23 cellular contexts compared by ENCODE assay signal in genomic region chr20:25313608-25314007, GRCh38.
DNase-seq lines count a peak whose midpoint lies in the region; ATAC-seq, FAIRE-seq and TF ChIP-seq lines count a peak whose summit lies in the region.
"Had no signal": no experiment of that assay in that cellular context is flagged by ENCODE, and none has a peak within 500 bp of the region (broad histone marks: within the 10 kb centered on the region; RNA-seq: fewer than 3 reads in every experiment).

No MANE protein-coding gene starts in this region.

- no peak overlapping the region for H3K4me2 ChIP-seq in DND-41 (ENCODE audit: insufficient read depth, low read length)
- H3K4me2 ChIP-seq in GM12878 (ENCODE audit: control insufficient read depth, insufficient read depth) = peak overlapping the region; percentile 14; the same call in 1 of the 2 replicates
- no peak overlapping the region for H3K4me2 ChIP-seq in HepG2 (ENCODE audit: low read depth, low read length)
- H3K4me2 ChIP-seq: GM23338 had no signal

- no peak for TF ChIP-seq RAD21 in GM12878 (IDR thresholded peaks at IDR 0.05; ENCODE audit: insufficient read depth, low read depth, low read length)
- TF ChIP-seq RAD21 in HepG2 (CRISPR knock-in tag; IDR thresholded peaks at IDR 0.05) = no peak

- H3K4me1 ChIP-seq in DND-41 (ENCODE audit: insufficient read depth, low read length) (0 out of 2 replicates have a peak, but pooled peaks cover 3% of the 10 kb centered on the region), GM12878 (ENCODE audit: control insufficient read depth, insufficient read depth, low read length) (peaks cover 45% of the 10 kb centered on the region), HepG2 (ENCODE audit: insufficient read depth, low read length) (peaks cover 33% of the 10 kb centered on the region)

- TF ChIP-seq EP300 in GM12878 (IDR thresholded peaks at IDR 0.05; ENCODE audit: borderline replicate concordance in 1 of 2, control insufficient read depth in 1 of 2, low read depth in 2 of 2, low read length in 2 of 2) (no peak), HepG2 (IDR thresholded peaks at IDR 0.05; ENCODE audit: low read depth in 2 of 2, low read length in 2 of 2) (no peak), HepG2 (CRISPR knock-in tag; IDR thresholded peaks at IDR 0.05; ENCODE audit: borderline replicate concordance) (no peak)

- TF ChIP-seq POLR2A in GM12878 (IDR thresholded peaks at IDR 0.05; ENCODE audit: low read depth, low read length) (no peak), HepG2 (IDR thresholded peaks at IDR 0.05; ENCODE audit: insufficient read depth in 1 of 2, low read depth in 2 of 2, low read length in 2 of 2) (no peak)

- no peak overlapping the region for H2AFZ ChIP-seq in DND-41 (ENCODE audit: low read depth, low read length)
- H2AFZ ChIP-seq in GM12878 (ENCODE audit: control insufficient read depth, low read depth, low read length) = no peak overlapping the region
- no peak overlapping the region for H2AFZ ChIP-seq in HepG2 (ENCODE audit: low read length)
- H2AFZ ChIP-seq: GM23338 had no signal

- H3K79me2 ChIP-seq in DND-41 (ENCODE audit: insufficient read depth, low read length) (peaks cover 14% of the 10 kb centered on the region), GM12878 (ENCODE audit: control insufficient read depth, insufficient read depth, low read length) (peaks cover 9% of the 10 kb centered on the region), HepG2 (ENCODE audit: insufficient read depth, low read length) (no peaks in the 10 kb centered on the region)

- H3K27ac ChIP-seq in DND-41 (ENCODE audit: low read length) (no peak overlapping the region), GM12878 (ENCODE audit: control insufficient read depth, insufficient read depth) (peak overlapping the region; percentile 43; the same call in 1 of the 2 replicates), HepG2 (ENCODE audit: extremely low read length, insufficient read depth, low read length) (no peak overlapping the region)
- H3K27ac ChIP-seq: 22Rv1, epithelial cell of prostate, left ventricle myocardium inferior, ovary, thoracic aorta had no signal

- peak; percentile 24 for DNase-seq in DMS79 treated with DMSO at 0.1 percent for 48 hours (lab: John Stamatoyannopoulos, UW)
- DNase-seq in DMS79 (lab: John Stamatoyannopoulos, UW) = no peak
- no peak for DNase-seq in DND-41
- peak; percentile 72 for DNase-seq in OCI-M1 (lab: John Stamatoyannopoulos, UW)
- no peak for DNase-seq in GM12878 (ENCODE audit: low read depth, low spot score)
- no peak for DNase-seq in HepG2 (ENCODE audit: low spot score)
- no peak for DNase-seq in NAMALWA (ENCODE audit: low spot score)
- DNase-seq: activated CD4-positive, alpha-beta T cell treated with anti-CD3 and anti-CD28 coated beads for 48 hours; COR-L47; foreskin fibroblast; left ventricle myocardium inferior; midbrain; NCI-H1417 treated with DMSO at 0.1 percent for 48 hours; NCI-H2171; NCI-H69; stimulated activated CD4-positive, alpha-beta T cell treated with anti-CD3 and anti-CD28 coated beads, Interleukin-2, amount 100 ng/mL, for 48 hours; stimulated activated naive CD4-positive, alpha-beta T cell had no signal

- ATAC-seq in DND-41 (ENCODE audit: insufficient read depth, low read depth) (peak; percentile 45; the same call in 2 of the 3 replicates), GM12878 (0 out of 3 replicates have a peak, but pooled peaks have one; percentile 11), HG03039 (IDR thresholded peaks at IDR 0.05; ENCODE audit: unreplicated experiment) (no peak), HepG2 (no peak)
- ATAC-seq: GM23338 had no signal

- WGBS in GM12878 (ENCODE audit: insufficient coverage, insufficient replicate concordance, low lambda C conversion rate, missing lambda C conversion rate) = 30% methylated on average over 2 of the region's 2 CpGs
- WGBS in HepG2 (ENCODE audit: low lambda C conversion rate) = 93% methylated on average over 2 of the region's 2 CpGs

- in situ Hi-C loops in GM12878 (cut with MboI) = no loop called here
- in situ Hi-C loops in HepG2 (cut with HindIII; ENCODE audit: extremely low pct_ligation_motif_present, low pct_unique_long_range_greater_than_20kb) = loop anchor here (25.0 kb wide), 1 partner anchor 349 kb away; no protein-coding TSS in a partner anchor

- H3K27me3 ChIP-seq in DND-41 (ENCODE audit: insufficient read depth, low read length, poor library complexity) = no peaks in the 10 kb centered on the region
- H3K27me3 ChIP-seq in GM12878 (replicated peaks in 1 of 2; ENCODE audit: control insufficient read depth in 2 of 2, insufficient read depth in 2 of 2, low read length in 1 of 2) = no peaks in the 10 kb centered on the region
- H3K27me3 ChIP-seq in HepG2 (ENCODE audit: control insufficient read depth in 1 of 2, insufficient read depth in 2 of 2, low read length in 2 of 2) = no peaks in the 10 kb centered on the region
- H3K27me3 ChIP-seq: ovary had no signal

- H3K36me3 ChIP-seq in DND-41 (ENCODE audit: insufficient read depth, low read length) (peaks cover 65% of the 10 kb centered on the region), GM12878 (ENCODE audit: control insufficient read depth in 2 of 2, insufficient read depth in 2 of 2, low read length in 1 of 2) (peaks cover 12 to 13% of the 10 kb centered on the region in 2 experiments; a peak in 3 of 4 replicates), HepG2 (replicated peaks in 1 of 2; ENCODE audit: control insufficient read depth in 1 of 2, insufficient read depth in 2 of 2, low read length in 2 of 2) (peaks cover 5 to 11% of the 10 kb centered on the region in 2 experiments; a peak in 3 of 5 replicates)
- H3K36me3 ChIP-seq: ovary, thoracic aorta had no signal

- intact Hi-C loops in GM12878 (cut with micrococcal nuclease; ENCODE audit: unreplicated experiment) (loop anchor here (10.0 kb wide), 1 partner anchor 311 kb away; the partner anchor contains the start of gene NANP), HepG2 (cut with micrococcal nuclease; ENCODE audit: unreplicated experiment) (no loop called here)

- no TSS peak for BruUV-seq in GM12878 (replicated peaks; lab: Mats Ljungman, UMichigan)
- no TSS peak for BruUV-seq in HepG2 (replicated peaks; lab: Mats Ljungman, UMichigan)

- no peak overlapping the region for H3K4me3 ChIP-seq in DND-41 (ENCODE audit: low read depth in 1 of 2, low read length in 2 of 2)
- H3K4me3 ChIP-seq in GM12878 = no peak overlapping the region
- no peak overlapping the region for H3K4me3 ChIP-seq in HepG2 (replicated peaks in 1 of 3; ENCODE audit: insufficient read depth in 1 of 3, low read depth in 2 of 3, low read length in 3 of 3)
- H3K4me3 ChIP-seq: GM23338, left ventricle myocardium inferior, ovary, thoracic aorta had no signal

- RAD21 ChIA-PET in GM12878 (lab: Charles Lee; ENCODE audit: unreplicated experiment) = interaction anchor here (1.0 kb wide), 1 partner anchor 86 kb away, joined by 3 read pairs; no protein-coding TSS in a partner anchor

- H4K20me1 ChIP-seq in DND-41 (ENCODE audit: insufficient read depth, low read length) = peaks cover 27% of the 10 kb centered on the region
- H4K20me1 ChIP-seq in GM12878 (ENCODE audit: control insufficient read depth, insufficient read depth) = no peaks in the 10 kb centered on the region
- no peaks in the 10 kb centered on the region for H4K20me1 ChIP-seq in HepG2 (ENCODE audit: insufficient read depth, low read length)

- CTCF ChIA-PET in GM12878 (lab: Yijun Ruan, JAX) (no interaction called here), HepG2 (lab: Yijun Ruan, JAX; ENCODE audit: low intra/inter-chr PET ratio, low total read pairs) (no interaction called here)

- H3K9me3 ChIP-seq in DND-41 (ENCODE audit: insufficient read depth, low read length, severe bottlenecking) (no peaks in the 10 kb centered on the region), GM12878 (replicated peaks; ENCODE audit: control insufficient read depth, insufficient read depth, low read length) (no peaks in the 10 kb centered on the region), HepG2 (ENCODE audit: low read length) (no peaks in the 10 kb centered on the region)
- H3K9me3 ChIP-seq: left ventricle myocardium inferior, ovary, thoracic aorta had no signal

- SMC1A ChIA-PET in GM12878 (lab: Charles Lee; ENCODE audit: uncharacterized antibody, unreplicated experiment) = interaction anchor here (1.2 kb wide), 1 partner anchor 86 kb away, joined by 4 read pairs; no protein-coding TSS in a partner anchor

- FAIRE-seq in GM12878 (lab: Jason Lieb, UNC) = peak; percentile 23
- no peak for FAIRE-seq in HepG2 (lab: Jason Lieb, UNC)

- POLR2A ChIA-PET in GM12878 (lab: Charles Lee) (no interaction called here), HepG2 (lab: Yijun Ruan, JAX) (no interaction called here)

- TF ChIP-seq CTCF in DND-41 (IDR thresholded peaks at IDR 0.05; ENCODE audit: borderline replicate concordance, extremely low read depth, low read length, poor library complexity, severe bottlenecking) (no peak), GM12878 (IDR thresholded peaks at IDR 0.05 in 2 of 3, conservative IDR thresholded peaks at IDR 0.05 in 1 of 3; ENCODE audit: control insufficient read depth in 2 of 3, extremely low read depth in 1 of 3, insufficient read depth in 1 of 3, low read depth in 3 of 3, low read length in 3 of 3) (no peak), HepG2 (CRISPR knock-in tag; IDR thresholded peaks at IDR 0.05) (no peak)

- H3K9ac ChIP-seq in DND-41 (ENCODE audit: low read depth, low read length) = no peak overlapping the region
- H3K9ac ChIP-seq in GM12878 (ENCODE audit: control insufficient read depth, insufficient read depth, low read length) = no peak overlapping the region
- H3K9ac ChIP-seq in HepG2 (ENCODE audit: insufficient read depth, low read depth, low read length) = no peak overlapping the region

TF ChIP-seq in GM12878, 131 proteins besides CTCF, POLR2A, EP300 and RAD21 (continues in another document):
- TF ChIP-seq KLF5 (IDR thresholded peaks at IDR 0.05; ENCODE audit: partially characterized antibody) (no peak), FOXK2 (IDR thresholded peaks at IDR 0.05) (0 out of 2 replicates have a peak, but pooled peaks have one; percentile 21)

TF ChIP-seq in HepG2, 621 proteins besides CTCF, POLR2A, EP300 and RAD21 (continues in another document):
- TF ChIP-seq ZNF790 (CRISPR knock-in tag; IDR thresholded peaks at IDR 0.05; ENCODE audit: borderline replicate concordance) = no peak

Comparison
In these comparisons a context has a peak if more than half of its experiments do, and no peak if none do; other contexts are left out.
1. DNase-seq: peak in DMS79 treated with DMSO at 0.1 percent for 48 hours (single experiment) and OCI-M1 (single experiment); none in DMS79 (single experiment), DND-41 (single experiment), GM12878 (single experiment), HepG2 (single experiment) and NAMALWA (single experiment).
2. ATAC-seq: peak in DND-41 (single experiment) and GM12878 (single experiment); none in HG03039 (single experiment) and HepG2 (single experiment).